ENCODE assay signal across 30 cellular contexts in genomic region chr11:70371241-70371640, GRCh38. TPM values are rescaled to one million over a fixed set of nuclear protein-coding genes. Genes with fewer than 3 reads are reported as not detected.
DNase-seq lines count a peak whose midpoint lies in the region; ATAC-seq, FAIRE-seq and TF ChIP-seq lines count a peak whose summit lies in the region.
"Had no signal": no experiment of that assay in that cellular context is flagged by ENCODE, and none has a peak within 500 bp of the region (broad histone marks: within the 10 kb centered on the region; RNA-seq: fewer than 3 reads in every experiment).

No MANE protein-coding gene starts in this region.

- POLR2A ChIA-PET in HepG2 (lab: Yijun Ruan, JAX) = no interaction called here

- no peak for TF ChIP-seq EP300 in HepG2 (IDR thresholded peaks at IDR 0.05; ENCODE audit: low read depth in 2 of 2, low read length in 2 of 2)
- TF ChIP-seq EP300 in HepG2 (CRISPR knock-in tag; IDR thresholded peaks at IDR 0.05; ENCODE audit: borderline replicate concordance) = no peak

- H3K4me3 ChIP-seq in bronchial epithelial cell (ENCODE audit: low read depth, low read length) (no peak overlapping the region), HepG2 (replicated peaks in 1 of 3; ENCODE audit: insufficient read depth in 1 of 3, low read depth in 2 of 3, low read length in 3 of 3) (no peak overlapping the region), H7 (ENCODE audit: insufficient read depth, low read depth, low read length) (no peak overlapping the region)
- H3K4me3 ChIP-seq: Peyer's patch, SJSA1, smooth muscle cell, uterus had no signal

- H2AFZ ChIP-seq in HepG2 (ENCODE audit: low read length) = no peak overlapping the region

- no peak overlapping the region for H3K27ac ChIP-seq in HepG2 (ENCODE audit: extremely low read length, insufficient read depth, low read length)
- H3K27ac ChIP-seq: neutrophil, Peyer's patch, SJSA1, uterus had no signal

- H3K79me2 ChIP-seq in HepG2 (ENCODE audit: insufficient read depth, low read length) = no peaks in the 10 kb centered on the region

- H4K20me1 ChIP-seq in HepG2 (ENCODE audit: insufficient read depth, low read length) = no peaks in the 10 kb centered on the region

- no peaks in the 10 kb centered on the region for H3K9me3 ChIP-seq in HepG2 (ENCODE audit: low read length)
- H3K9me3 ChIP-seq: neutrophil, Peyer's patch, SJSA1, uterus had no signal

- no peaks in the 10 kb centered on the region for H3K27me3 ChIP-seq in bronchial epithelial cell (ENCODE audit: control insufficient read depth, insufficient read depth, low read length)
- H3K27me3 ChIP-seq in HepG2 (ENCODE audit: control insufficient read depth in 1 of 2, insufficient read depth in 2 of 2, low read length in 2 of 2) = no peaks in the 10 kb centered on the region
- no peaks in the 10 kb centered on the region for H3K27me3 ChIP-seq in H7 (ENCODE audit: control insufficient read depth, insufficient read depth, low read length)
- H3K27me3 ChIP-seq: neutrophil, Peyer's patch, SJSA1, uterus had no signal

- TF ChIP-seq RAD21 in HepG2 (CRISPR knock-in tag; IDR thresholded peaks at IDR 0.05) = no peak

- in situ Hi-C loops in HepG2 (cut with HindIII; ENCODE audit: extremely low pct_ligation_motif_present, low pct_unique_long_range_greater_than_20kb) = no loop called here

- ATAC-seq in left ventricle myocardium superior (peak; percentile 38), Right ventricle myocardium inferior (no peak), HepG2 (no peak), HG02571 (IDR thresholded peaks at IDR 0.05; ENCODE audit: unreplicated experiment) (no peak)
- ATAC-seq: activated CD8-positive, alpha-beta T cell treated with anti-CD3 and anti-CD28 coated beads, Interleukin-2, amount 10 ng/mL, durations not matched to agents 7 days and 5 days had no signal

- no peak overlapping the region for H3K4me2 ChIP-seq in HepG2 (ENCODE audit: low read depth, low read length)
- H3K4me2 ChIP-seq: smooth muscle cell had no signal

- H3K9ac ChIP-seq in HepG2 (ENCODE audit: insufficient read depth, low read depth, low read length) = no peak overlapping the region

- TF ChIP-seq POLR2A in HepG2 (IDR thresholded peaks at IDR 0.05; ENCODE audit: insufficient read depth in 1 of 2, low read depth in 2 of 2, low read length in 2 of 2) = no peak

- BruUV-seq in HepG2 (replicated peaks; lab: Mats Ljungman, UMichigan) = no TSS peak

- no peak for DNase-seq in left ventricle myocardium superior
- no peak for DNase-seq in Right ventricle myocardium inferior (ENCODE audit: missing footprints)
- DNase-seq in bronchial epithelial cell (ENCODE audit: low read depth) = peak; percentile 3
- DNase-seq in HepG2 (ENCODE audit: low spot score) = no peak
- DNase-seq in urothelium cell line (ENCODE audit: low spot score) = no peak
- DNase-seq in H7 = no peak
- no peak for DNase-seq in NCI-H2227 treated with DMSO at 0.1 percent for 48 hours (lab: John Stamatoyannopoulos, UW)
- DNase-seq: activated CD4-positive, CD25-positive, alpha-beta regulatory T cell treated with anti-CD3 and anti-CD28 coated beads, Interleukin-2, amount 50 U/mL, for 72 hours; activated CD8-positive, alpha-beta T cell treated with anti-CD3 and anti-CD28 coated beads, Interleukin-2, amount 10 ng/mL, durations not matched to agents 7 days and 5 days; activated effector memory CD4-positive, alpha-beta T cell treated with Interleukin-2 at 50 U/mL for 16 hours; activated naive CD8-positive, alpha-beta T cell treated with anti-CD3 and anti-CD28 coated beads for 36 hours; activated T-cell treated with anti-CD3 and anti-CD28 coated beads for 4 hours; cerebellar nuclear complex; DMS79; effector CD4-positive, alpha-beta T cell; erythroblast; foreskin fibroblast; GF-D8; hippocampal formation; NCI-H1694; NCI-H2171; NCI-H526 treated with DMSO at 0.1 percent for 48 hours; Peyer's patch; stimulated activated CD4-positive, alpha-beta T cell treated with anti-CD3 and anti-CD28 coated beads, Interleukin-2, amount 100 ng/mL, for 24 hours; uterus had no signal

- CTCF ChIA-PET in HepG2 (lab: Yijun Ruan, JAX; ENCODE audit: low intra/inter-chr PET ratio, low total read pairs) = no interaction called here

- H3K36me3 ChIP-seq in bronchial epithelial cell (ENCODE audit: control insufficient read depth, insufficient read depth, low read length) (peaks cover 7% of the 10 kb centered on the region), HepG2 (replicated peaks in 1 of 2; ENCODE audit: control insufficient read depth in 1 of 2, insufficient read depth in 2 of 2, low read length in 2 of 2) (peaks cover 20 to 45% of the 10 kb centered on the region in 2 experiments), H7 (replicated peaks; ENCODE audit: control insufficient read depth, insufficient read depth, low read length) (peaks cover 19% of the 10 kb centered on the region)
- H3K36me3 ChIP-seq: uterus had no signal

- WGBS in HepG2 (ENCODE audit: low lambda C conversion rate) = 63% methylated on average over 5 of the region's 5 CpGs

- intact Hi-C loops in left ventricle myocardium superior (cut with micrococcal nuclease) = no loop called here
- intact Hi-C loops in Right ventricle myocardium inferior (cut with DNase I) = no loop called here
- intact Hi-C loops in HepG2 (cut with micrococcal nuclease; ENCODE audit: unreplicated experiment) = no loop called here

- H3K4me1 ChIP-seq in HepG2 (ENCODE audit: insufficient read depth, low read length) = no peaks in the 10 kb centered on the region
- H3K4me1 ChIP-seq: Peyer's patch, uterus had no signal

- FAIRE-seq in bronchial epithelial cell (lab: Jason Lieb, UNC) = peak; percentile 99
- FAIRE-seq in HepG2 (lab: Jason Lieb, UNC) = peak; percentile 94
- peak; percentile 100 for FAIRE-seq in urothelium cell line (lab: Jason Lieb, UNC)
- FAIRE-seq: A204.1 had no signal

- no peak for TF ChIP-seq CTCF in bronchial epithelial cell (IDR thresholded peaks at IDR 0.05; ENCODE audit: insufficient read depth, low read length, severe bottlenecking)
- TF ChIP-seq CTCF in HepG2 (CRISPR knock-in tag; IDR thresholded peaks at IDR 0.05) = no peak

TF ChIP-seq in HepG2, 621 proteins besides CTCF, POLR2A, EP300 and RAD21 (continues in another document):
- TF ChIP-seq TEAD2 (CRISPR knock-in tag; IDR thresholded peaks at IDR 0.05) = no peak
- TF ChIP-seq GABPA (IDR thresholded peaks at IDR 0.05; ENCODE audit: low read depth, low read length) = no peak
- no peak for TF ChIP-seq GABPA (CRISPR knock-in tag; IDR thresholded peaks at IDR 0.05; ENCODE audit: low read depth)

RNA-seq across cellular contexts. Expression of gene CTTN, which starts 27.1 kb away (rescaled TPM):
- 169 TPM for total RNA-seq in left ventricle myocardium superior
- total RNA-seq in Right ventricle myocardium inferior = 166 TPM
- 412 and 460 TPM in 2 replicates for total RNA-seq in bronchial epithelial cell
- total RNA-seq in HepG2 (2016; rRNA removed; fragmentation: Illumina TruSeq; extraction: Trizol) = 83.4 and 114 TPM in 2 replicates
- total RNA-seq in HepG2 (2016; cell fraction: cytosol; rRNA removed; fragmentation: Illumina TruSeq; extraction: Trizol; ENCODE audit: low read depth) = 24.8 and 25.9 TPM in 2 replicates
- total RNA-seq in HepG2 (2016; cell fraction: insoluble cytoplasmic fraction; rRNA removed; fragmentation: Illumina TruSeq; extraction: Trizol) = 73.1 and 116 TPM in 2 replicates
- total RNA-seq in HepG2 (2016; cell fraction: membrane; rRNA removed; fragmentation: Illumina TruSeq; extraction: Trizol) = 32.0 and 33.7 TPM in 2 replicates
- 137 and 150 TPM in 2 replicates for total RNA-seq in HepG2 (2016; cell fraction: nucleus; rRNA removed; fragmentation: Illumina TruSeq; extraction: Trizol)
- polyA plus RNA-seq in HepG2 (2011; rRNA removed) = 84.4 and 113 TPM in 2 replicates
- 33.9 and 36.5 TPM in 2 replicates for polyA plus RNA-seq in HepG2 (2011; cell fraction: cytosol; rRNA removed)
- polyA plus RNA-seq in HepG2 (2011; cell fraction: nucleus; rRNA removed) = 750 and 779 TPM in 2 replicates
- 108 and 143 TPM in 2 replicates for polyA plus RNA-seq in HepG2 (2012)
- 12.3 and 19.6 TPM in 2 replicates for polyA plus RNA-seq in HepG2 (2016; cell fraction: cytosol; fragmentation: Illumina TruSeq; extraction: Trizol; ENCODE audit: low read depth)
- polyA plus RNA-seq in HepG2 (2016; cell fraction: insoluble cytoplasmic fraction; fragmentation: Illumina TruSeq; extraction: Trizol; ENCODE audit: low read depth) = 66.5 and 76.4 TPM in 2 replicates
- 13.0 and 13.5 TPM in 2 replicates for polyA plus RNA-seq in HepG2 (2016; cell fraction: membrane; fragmentation: Illumina TruSeq; extraction: Trizol; ENCODE audit: low read depth)
- 282 and 310 TPM in 2 replicates for polyA plus RNA-seq in HepG2 (2016; cell fraction: nucleus; fragmentation: Illumina TruSeq; extraction: Trizol; ENCODE audit: insufficient read depth, low read depth)
- 87.3 and 152 TPM in 2 replicates for polyA minus RNA-seq in HepG2 (2011; rRNA and poly(A)+ RNA removed; ENCODE audit: low replicate concordance)
- polyA minus RNA-seq in HepG2 (2011; cell fraction: cytosol; rRNA and poly(A)+ RNA removed) = 29.2 and 32.4 TPM in 2 replicates
- polyA minus RNA-seq in HepG2 (2011; cell fraction: nucleus; rRNA and poly(A)+ RNA removed) = 286 and 330 TPM in 2 replicates
- 155 and 188 TPM in 2 replicates for total RNA-seq in H7 (2014; rRNA removed; shearing (Covaris generic))
- total RNA-seq: activated CD8-positive, alpha-beta T cell treated with anti-CD3 and anti-CD28 coated beads, Interleukin-2, amount 10 ng/mL, durations not matched to agents 7 days and 5 days had no signal
